16 cellular contexts compared by ENCODE assay signal in genomic region chr2:45974762-45975408, GRCh38.
A peak's percentile ranks its signal among the peaks of the same experiment; 100 is the strongest.
DNase-seq lines count a peak whose midpoint lies in the region; ATAC-seq lines count a peak whose summit lies in the region.
"Had no signal": no experiment of that assay in that cellular context is flagged by ENCODE, and none has a peak within 500 bp of the region (broad histone marks: within the 10 kb centered on the region; RNA-seq: fewer than 3 reads in every experiment).

No MANE protein-coding gene starts in this region.

- in situ Hi-C loops in SK-MEL-5 (cut with HindIII; ENCODE audit: low pct_unique_long_range_greater_than_20kb, low sequenced_read_pairs) = no loop called here

- ATAC-seq in GM18499 (IDR thresholded peaks at IDR 0.05; ENCODE audit: insufficient read depth, unreplicated experiment) (peak; percentile 46), GM21360 (IDR thresholded peaks at IDR 0.05; ENCODE audit: unreplicated experiment) (peak; percentile 64), HG02884 (IDR thresholded peaks at IDR 0.05; ENCODE audit: unreplicated experiment) (peak; percentile 73)
- ATAC-seq: gastroesophageal sphincter had no signal

- DNase-seq in SK-MEL-5 (ENCODE audit: low read depth, low spot score) (peak; percentile 43), NAMALWA (ENCODE audit: low spot score) (no peak), 8988T (no peak), NCI-H146 (lab: John Stamatoyannopoulos, UW) (no peak)
- DNase-seq in activated T-cell treated with anti-CD3 and anti-CD28 coated beads, Interleukin-2, amount 50 U/mL, for 48 hours = no peak
- DNase-seq: activated naive CD4-positive, alpha-beta T cell treated with Interleukin-2 at 50 U/mL for 16 hours; DMS79 treated with DMSO at 0.1 percent for 48 hours; endodermal cell; kidney; NCI-H1092 treated with DMSO at 0.1 percent for 48 hours; NCI-H446; stimulated activated CD4-positive, alpha-beta T cell treated with anti-CD3 and anti-CD28 coated beads, Interleukin-4, amount 100 ng/mL, for 24 hours had no signal
